24 cellular contexts compared by ENCODE assay signal in the genomic region with DNA sequence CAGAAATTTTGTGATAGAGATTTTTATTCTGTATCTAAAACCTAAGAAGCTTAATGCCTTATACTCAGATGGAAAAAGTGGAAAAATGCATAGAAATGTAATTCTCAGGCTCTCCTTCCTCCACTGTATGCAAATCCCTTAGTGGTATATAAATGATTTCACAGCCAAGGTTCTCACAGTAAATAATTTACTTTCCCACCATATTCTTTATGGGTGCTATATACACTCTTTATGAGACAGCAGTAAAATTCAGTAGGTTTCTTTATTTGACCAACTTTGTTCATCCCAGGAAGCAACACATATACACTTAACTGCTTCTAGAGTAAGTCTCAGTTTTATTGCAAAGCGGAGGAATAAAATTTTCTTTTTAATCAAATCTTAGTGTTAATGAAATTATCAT.
"Had no signal": no experiment of that assay in that cellular context is flagged by ENCODE, and none has a peak within 500 bp of the region (broad histone marks: within the 10 kb centered on the region; RNA-seq: fewer than 3 reads in every experiment).

No MANE protein-coding gene starts in this region.

- H3K4me1 ChIP-seq: colonic mucosa, esophagus squamous epithelium, gastrocnemius medialis, heart right ventricle, left lung, lower lobe of right lung had no signal

- H3K27ac ChIP-seq: colonic mucosa, epithelial cell of prostate, esophagus squamous epithelium, gastrocnemius medialis, heart right ventricle, left lung, lower lobe of right lung had no signal

- DNase-seq: colonic mucosa; cortex of kidney; effector CD8-positive, alpha-beta T cell; effector memory CD8-positive, alpha-beta T cell; endodermal cell; erythroblast; esophagus squamous epithelium; foreskin fibroblast; foreskin melanocyte; gastrocnemius medialis; glutamatergic neuron; head of caudate nucleus; heart right ventricle; hippocampal formation; islet precursor cell; kidney; kidney glomerular epithelial cell; left lung; left ventricle myocardium superior; lower lobe of right lung; mesenchymal stem cell had no signal

- H3K36me3 ChIP-seq: colonic mucosa, esophagus squamous epithelium, gastrocnemius medialis, heart right ventricle, left lung, lower lobe of right lung had no signal

- ATAC-seq: effector memory CD8-positive, alpha-beta T cell; esophagus mucosa; gastrocnemius medialis; heart right ventricle; left lung; left ventricle myocardium superior; lower lobe of right lung had no signal

- H3K4me3 ChIP-seq: colonic mucosa, esophagus squamous epithelium, gastrocnemius medialis, heart right ventricle, left lung, lower lobe of right lung had no signal

- FAIRE-seq: endometrium, kidney had no signal

- H3K27me3 ChIP-seq: colonic mucosa, esophagus squamous epithelium, gastrocnemius medialis, heart right ventricle, left lung had no signal

- H3K9me3 ChIP-seq: colonic mucosa, esophagus squamous epithelium, gastrocnemius medialis, heart right ventricle, left lung, lower lobe of right lung had no signal
